Comparison of ENCODE assay signal across 1 cellular context in the genomic region with DNA sequence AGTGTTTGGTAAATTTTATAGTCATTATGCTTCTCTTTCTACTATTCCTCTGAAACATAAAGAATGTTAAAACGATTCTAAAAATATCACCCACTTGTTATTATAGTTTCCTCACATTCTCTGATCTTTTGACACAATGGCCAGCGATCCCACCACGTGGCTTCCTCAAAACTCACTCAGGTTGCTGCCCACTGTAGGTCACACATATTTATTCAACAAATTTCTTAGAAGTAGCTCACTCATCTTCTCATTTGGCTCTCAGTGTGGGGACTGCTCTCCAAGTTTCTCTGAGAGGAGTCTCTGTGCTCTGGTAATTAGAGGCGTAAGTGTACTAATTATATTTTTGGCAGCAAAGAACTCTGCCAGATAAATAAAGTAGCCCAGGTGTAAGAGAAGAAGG.
TF ChIP-seq lines count a peak whose summit lies in the region.

No MANE protein-coding gene starts in this region.

TF ChIP-seq in GM23338, 12 proteins besides CTCF, POLR2A, EP300 and RAD21 (continued from another document):
- TF ChIP-seq, protein P1, sequence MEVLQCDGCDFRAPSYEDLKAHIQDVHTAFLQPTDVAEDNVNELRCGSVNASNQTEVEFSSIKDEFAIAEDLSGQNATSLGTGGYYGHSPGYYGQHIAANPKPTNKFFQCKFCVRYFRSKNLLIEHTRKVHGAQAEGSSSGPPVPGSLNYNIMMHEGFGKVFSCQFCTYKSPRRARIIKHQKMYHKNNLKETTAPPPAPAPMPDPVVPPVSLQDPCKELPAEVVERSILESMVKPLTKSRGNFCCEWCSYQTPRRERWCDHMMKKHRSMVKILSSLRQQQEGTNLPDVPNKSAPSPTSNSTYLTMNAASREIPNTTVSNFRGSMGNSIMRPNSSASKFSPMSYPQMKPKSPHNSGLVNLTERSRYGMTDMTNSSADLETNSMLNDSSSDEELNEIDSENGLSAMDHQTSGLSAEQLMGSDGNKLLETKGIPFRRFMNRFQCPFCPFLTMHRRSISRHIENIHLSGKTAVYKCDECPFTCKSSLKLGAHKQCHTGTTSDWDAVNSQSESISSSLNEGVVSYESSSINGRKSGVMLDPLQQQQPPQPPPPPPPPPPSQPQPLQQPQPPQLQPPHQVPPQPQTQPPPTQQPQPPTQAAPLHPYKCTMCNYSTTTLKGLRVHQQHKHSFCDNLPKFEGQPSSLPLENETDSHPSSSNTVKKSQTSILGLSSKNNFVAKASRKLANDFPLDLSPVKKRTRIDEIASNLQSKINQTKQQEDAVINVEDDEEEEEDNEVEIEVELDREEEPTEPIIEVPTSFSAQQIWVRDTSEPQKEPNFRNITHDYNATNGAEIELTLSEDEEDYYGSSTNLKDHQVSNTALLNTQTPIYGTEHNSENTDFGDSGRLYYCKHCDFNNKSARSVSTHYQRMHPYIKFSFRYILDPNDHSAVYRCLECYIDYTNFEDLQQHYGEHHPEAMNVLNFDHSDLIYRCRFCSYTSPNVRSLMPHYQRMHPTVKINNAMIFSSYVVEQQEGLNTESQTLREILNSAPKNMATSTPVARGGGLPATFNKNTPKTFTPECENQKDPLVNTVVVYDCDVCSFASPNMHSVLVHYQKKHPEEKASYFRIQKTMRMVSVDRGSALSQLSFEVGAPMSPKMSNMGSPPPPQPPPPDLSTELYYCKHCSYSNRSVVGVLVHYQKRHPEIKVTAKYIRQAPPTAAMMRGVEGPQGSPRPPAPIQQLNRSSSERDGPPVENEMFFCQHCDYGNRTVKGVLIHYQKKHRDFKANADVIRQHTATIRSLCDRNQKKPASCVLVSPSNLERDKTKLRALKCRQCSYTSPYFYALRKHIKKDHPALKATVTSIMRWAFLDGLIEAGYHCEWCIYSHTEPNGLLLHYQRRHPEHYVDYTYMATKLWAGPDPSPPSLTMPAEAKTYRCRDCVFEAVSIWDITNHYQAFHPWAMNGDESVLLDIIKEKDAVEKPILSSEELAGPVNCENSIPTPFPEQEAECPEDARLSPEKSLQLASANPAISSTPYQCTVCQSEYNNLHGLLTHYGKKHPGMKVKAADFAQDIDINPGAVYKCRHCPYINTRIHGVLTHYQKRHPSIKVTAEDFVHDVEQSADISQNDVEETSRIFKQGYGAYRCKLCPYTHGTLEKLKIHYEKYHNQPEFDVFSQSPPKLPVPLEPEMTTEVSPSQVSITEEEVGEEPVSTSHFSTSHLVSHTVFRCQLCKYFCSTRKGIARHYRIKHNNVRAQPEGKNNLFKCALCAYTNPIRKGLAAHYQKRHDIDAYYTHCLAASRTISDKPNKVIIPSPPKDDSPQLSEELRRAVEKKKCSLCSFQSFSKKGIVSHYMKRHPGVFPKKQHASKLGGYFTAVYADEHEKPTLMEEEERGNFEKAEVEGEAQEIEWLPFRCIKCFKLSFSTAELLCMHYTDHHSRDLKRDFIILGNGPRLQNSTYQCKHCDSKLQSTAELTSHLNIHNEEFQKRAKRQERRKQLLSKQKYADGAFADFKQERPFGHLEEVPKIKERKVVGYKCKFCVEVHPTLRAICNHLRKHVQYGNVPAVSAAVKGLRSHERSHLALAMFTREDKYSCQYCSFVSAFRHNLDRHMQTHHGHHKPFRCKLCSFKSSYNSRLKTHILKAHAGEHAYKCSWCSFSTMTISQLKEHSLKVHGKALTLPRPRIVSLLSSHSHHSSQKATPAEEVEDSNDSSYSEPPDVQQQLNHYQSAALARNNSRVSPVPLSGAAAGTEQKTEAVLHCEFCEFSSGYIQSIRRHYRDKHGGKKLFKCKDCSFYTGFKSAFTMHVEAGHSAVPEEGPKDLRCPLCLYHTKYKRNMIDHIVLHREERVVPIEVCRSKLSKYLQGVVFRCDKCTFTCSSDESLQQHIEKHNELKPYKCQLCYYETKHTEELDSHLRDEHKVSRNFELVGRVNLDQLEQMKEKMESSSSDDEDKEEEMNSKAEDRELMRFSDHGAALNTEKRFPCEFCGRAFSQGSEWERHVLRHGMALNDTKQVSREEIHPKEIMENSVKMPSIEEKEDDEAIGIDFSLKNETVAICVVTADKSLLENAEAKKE (CRISPR knock-in tag; IDR thresholded peaks at IDR 0.05) = no peak
